22 cellular contexts compared by ENCODE assay signal in genomic region chr3:44365952-44366351, GRCh38.
"Had no signal": no experiment of that assay in that cellular context is flagged by ENCODE, and none has a peak within 500 bp of the region (broad histone marks: within the 10 kb centered on the region; RNA-seq: fewer than 3 reads in every experiment).

No MANE protein-coding gene starts in this region.

- H3K4me3 ChIP-seq: MG63, SJSA1, SK-N-MC had no signal

- H3K4me1 ChIP-seq: SJSA1 had no signal

- H3K4me3 Mint-ChIP-seq: T-helper 1 cell treated with Interleukin-12 subunit alpha and Interleukin-12 subunit beta and Interleukin-4 antibody, amounts not matched to agents 30 μg/mL and 1 μg/mL, for 36 hours had no signal

- DNase-seq: Karpas-422, KG1, MG63, NCI-H1092, NCI-H1105 treated with DMSO at 0.1 percent for 48 hours, NCI-H1417 treated with DMSO at 0.1 percent for 48 hours, NCI-H146, NCI-H1694 treated with DMSO at 0.1 percent for 48 hours, NCI-H1930, NCI-H2081, NCI-H2107, NCI-H2227 treated with DMSO at 0.1 percent for 48 hours, NCI-H524, NCI-H526 treated with DMSO at 0.1 percent for 48 hours, NCI-H774, Right ventricle myocardium superior, RPMI8226, SIG-M5 had no signal

- H3K9me3 Mint-ChIP-seq: T-helper 1 cell treated with Interleukin-12 subunit alpha and Interleukin-12 subunit beta and Interleukin-4 antibody, amounts not matched to agents 30 μg/mL and 1 μg/mL, for 36 hours had no signal

- H3K27ac ChIP-seq: SJSA1, SK-N-MC had no signal

- H3K27me3 ChIP-seq: MG63, SJSA1 had no signal

- H3K9me3 ChIP-seq: MG63, SJSA1 had no signal

- FAIRE-seq: RCC 7860 had no signal

- H3K36me3 ChIP-seq: MG63, SJSA1 had no signal

- H3K27ac Mint-ChIP-seq: T-helper 1 cell treated with Interleukin-12 subunit alpha and Interleukin-12 subunit beta and Interleukin-4 antibody, amounts not matched to agents 30 μg/mL and 1 μg/mL, for 36 hours had no signal
